ENCODE assay signal across 12 cellular contexts in the genomic region with DNA sequence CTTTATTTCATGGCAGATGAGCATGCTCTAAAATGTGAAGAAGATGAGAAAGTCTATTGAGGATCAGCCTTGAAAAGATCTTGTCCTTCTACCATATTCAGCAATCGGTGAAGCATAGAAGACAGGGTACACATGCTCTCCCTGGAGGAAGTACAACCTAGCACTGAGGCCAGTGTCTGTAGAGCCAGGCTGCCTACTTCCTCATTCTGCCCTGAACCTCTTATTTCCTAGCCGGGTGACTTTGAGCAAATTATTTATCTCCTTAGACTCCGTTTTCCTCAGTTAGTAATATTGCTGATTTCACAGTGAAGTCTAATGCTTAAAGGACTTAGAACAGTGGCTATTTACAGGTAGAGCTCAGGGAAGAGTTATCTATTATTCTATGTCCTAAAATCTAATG. TPM values are rescaled to one million over a fixed set of nuclear protein-coding genes. Genes with fewer than 3 reads are reported as not detected.
A peak's percentile ranks its signal among the peaks of the same experiment; 100 is the strongest.
DNase-seq lines count a peak whose midpoint lies in the region; ATAC-seq and TF ChIP-seq lines count a peak whose summit lies in the region.
"Had no signal": no experiment of that assay in that cellular context is flagged by ENCODE, and none has a peak within 500 bp of the region (broad histone marks: within the 10 kb centered on the region; RNA-seq: fewer than 3 reads in every experiment).

No MANE protein-coding gene starts in this region.

- H3K4me3 ChIP-seq in DOHH2 (ENCODE audit: low read length) (peak overlapping the region; percentile 59), OCI-LY3 (ENCODE audit: low read length) (peak overlapping the region; percentile 26; the same call in 1 of the 2 replicates), aorta (ENCODE audit: low read length in 2 of 2) (no peak overlapping the region)

- no peaks in the 10 kb centered on the region for H3K27me3 ChIP-seq in DOHH2 (ENCODE audit: control insufficient read depth, low read length)
- peaks cover 17% of the 10 kb centered on the region for H3K27me3 ChIP-seq in OCI-LY3 (ENCODE audit: low read depth, low read length)
- no peaks in the 10 kb centered on the region for H3K27me3 ChIP-seq in aorta (ENCODE audit: control insufficient read depth in 1 of 2, insufficient read depth in 2 of 2, low read length in 1 of 2)

- H3K27ac ChIP-seq in DOHH2 (ENCODE audit: low read depth, low read length) (peak overlapping the region; percentile 98), OCI-LY3 (ENCODE audit: low read length) (peak overlapping the region; percentile 39), aorta (ENCODE audit: low read depth in 1 of 2, low read length in 2 of 2) (no peak overlapping the region)
- H3K27ac ChIP-seq: epithelial cell of prostate had no signal

- H3K4me2 ChIP-seq in DOHH2 (ENCODE audit: low read length): peak overlapping the region; percentile 77
- H3K4me2 ChIP-seq in OCI-LY3 (ENCODE audit: low read length): peak overlapping the region; percentile 61

- H3K9me3 ChIP-seq in DOHH2 (ENCODE audit: control insufficient read depth, insufficient read depth, low read length): no peaks in the 10 kb centered on the region; the same call in 1 of the 2 replicates
- H3K9me3 ChIP-seq in OCI-LY3 (ENCODE audit: insufficient read depth, low read length): no peaks in the 10 kb centered on the region
- H3K9me3 ChIP-seq in aorta (ENCODE audit: control insufficient read depth, low read length): no peaks in the 10 kb centered on the region

- ATAC-seq in GM19372 (IDR thresholded peaks at IDR 0.05; ENCODE audit: low read depth, unreplicated experiment): peak; percentile 95
- peak; percentile 81 for ATAC-seq in HG03060 (IDR thresholded peaks at IDR 0.05; ENCODE audit: low read depth, unreplicated experiment)
- ATAC-seq in aorta (ENCODE audit: low FRiP score): no peak
- ATAC-seq in left lobe of liver: no peak

- H3F3A ChIP-seq in DOHH2 (ENCODE audit: control insufficient read depth, insufficient read depth): peaks cover 30% of the 10 kb centered on the region

- peaks cover 87% of the 10 kb centered on the region for H3K4me1 ChIP-seq in DOHH2 (ENCODE audit: control insufficient read depth, low read length)
- H3K4me1 ChIP-seq in OCI-LY3 (ENCODE audit: low read length): peaks cover 39% of the 10 kb centered on the region
- no peaks in the 10 kb centered on the region for H3K4me1 ChIP-seq in aorta (ENCODE audit: control insufficient read depth in 1 of 2, insufficient read depth in 2 of 2, low read length in 2 of 2)

- H3K79me2 ChIP-seq in DOHH2 (ENCODE audit: control insufficient read depth, low read length) (no peaks in the 10 kb centered on the region), OCI-LY3 (ENCODE audit: low read length) (no peaks in the 10 kb centered on the region)

- TF ChIP-seq CTCF in DOHH2 (IDR thresholded peaks at IDR 0.05; ENCODE audit: low read depth, low read length, poor library complexity, severe bottlenecking): no peak
- TF ChIP-seq CTCF in OCI-LY3 (IDR thresholded peaks at IDR 0.05; ENCODE audit: low read depth, low read length): no peak

- peak overlapping the region; percentile 43; the same call in 1 of the 2 replicates for H2AFZ ChIP-seq in OCI-LY3 (ENCODE audit: low read depth, low read length)

- no peaks in the 10 kb centered on the region for H3K9me2 ChIP-seq in DOHH2 (replicated peaks; ENCODE audit: control insufficient read depth, low read length)

- H3K9ac ChIP-seq in OCI-LY3 (ENCODE audit: low read length): no peak overlapping the region

- intact Hi-C loops in aorta (cut with DNase I): no loop called here

- DNase-seq in aorta: no peak
- DNase-seq in left lobe of liver (ENCODE audit: low spot score): no peak
- no peak for DNase-seq in hepatic stellate cell (ENCODE audit: low spot score)
- DNase-seq in dedifferentiated amniotic fluid mesenchymal stem cell (ENCODE audit: extremely low spot score): no peak
- DNase-seq: activated naive CD8-positive, alpha-beta T cell treated with anti-CD3 and anti-CD28 coated beads, Interleukin-2, amount 10 ng/mL, durations not matched to agents 7 days and 5 days; left cardiac atrium; NCI-H2029 treated with DMSO at 0.1 percent for 48 hours had no signal

- 80 to 84% methylated on average over 3 of the region's 3 CpGs for WGBS in aorta, 2 donors

- H3K36me3 ChIP-seq in DOHH2 (ENCODE audit: control insufficient read depth, low read length): peaks cover 9% of the 10 kb centered on the region; the same call in 1 of the 2 replicates
- H3K36me3 ChIP-seq in OCI-LY3 (replicated peaks; ENCODE audit: low read depth, low read length): no peaks in the 10 kb centered on the region
- H3K36me3 ChIP-seq in aorta (ENCODE audit: control insufficient read depth in 1 of 2, insufficient read depth in 2 of 2, low read length in 1 of 2): no peaks in the 10 kb centered on the region

- H4K20me1 ChIP-seq in DOHH2 (ENCODE audit: control insufficient read depth, insufficient read depth, low read depth, low read length) (no peaks in the 10 kb centered on the region), OCI-LY3 (ENCODE audit: insufficient read depth, low read length) (no peaks in the 10 kb centered on the region)

RNA-seq across cellular contexts. Expression of a gene that starts 58.4 kb away (rescaled TPM):
- total RNA-seq in aorta (10 to 100 TPM in 1 of 2 donors, 1 to 10 TPM in 1; 6.7 to 24.4 TPM), left lobe of liver (7.0 TPM)
- polyA plus RNA-seq in aorta: 1 to 10 TPM; 1.5 TPM
- total RNA-seq: activated naive CD8-positive, alpha-beta T cell treated with anti-CD3 and anti-CD28 coated beads, Interleukin-2, amount 10 ng/mL, durations not matched to agents 7 days and 5 days had no signal

Comparison
In these comparisons a context has a peak if more than half of its experiments do, and no peak if none do; other contexts are left out.
1. H3K27ac ChIP-seq: peak in DOHH2 (single experiment) and OCI-LY3 (single experiment); none in aorta (0 of 2).
2. H3K4me3 ChIP-seq: peak in DOHH2 (single experiment) and OCI-LY3 (single experiment); none in aorta (0 of 2).
3. ATAC-seq: peak in GM19372 (single experiment) and HG03060 (single experiment); none in aorta (single experiment) and left lobe of liver (single experiment).